10 cellular contexts compared by ENCODE assay signal in genomic region chr1:114508386-114508898, GRCh38. TPM values are rescaled to one million over a fixed set of nuclear protein-coding genes. Genes with fewer than 3 reads are reported as not detected.
DNase-seq lines count a peak whose midpoint lies in the region; ATAC-seq and TF ChIP-seq lines count a peak whose summit lies in the region.
"Had no signal": no experiment of that assay in that cellular context is flagged by ENCODE, and none has a peak within 500 bp of the region (broad histone marks: within the 10 kb centered on the region; RNA-seq: fewer than 3 reads in every experiment).

No MANE protein-coding gene starts in this region.

- CTCF ChIA-PET in activated CD4-positive, alpha-beta T cell treated with anti-CD3 and anti-CD28 coated beads for 36 hours (lab: Charles Lee) = no interaction called here

- H3K27ac Mint-ChIP-seq in activated CD4-positive, alpha-beta T cell treated with anti-CD3 and anti-CD28 coated beads for 36 hours = peak overlapping the region; percentile 74

- 39 to 61% (median 57%) methylated on average over 2 of the region's 2 CpGs for WGBS in psoas muscle, 3 donors

- H3K27ac ChIP-seq in SU-DHL-6 (ENCODE audit: low read depth, low read length) = no peak overlapping the region
- H3K27ac ChIP-seq in psoas muscle = no peak overlapping the region

- H3K9me2 ChIP-seq in SU-DHL-6 (replicated peaks; ENCODE audit: insufficient read depth, low read length) = no peaks in the 10 kb centered on the region

- no peaks in the 10 kb centered on the region for H3K27me3 Mint-ChIP-seq in activated CD4-positive, alpha-beta T cell treated with anti-CD3 and anti-CD28 coated beads for 36 hours

- no peaks in the 10 kb centered on the region for H3K9me3 ChIP-seq in SU-DHL-6 (ENCODE audit: insufficient read depth, low read length)
- no peaks in the 10 kb centered on the region for H3K9me3 ChIP-seq in psoas muscle

- peaks cover 50% of the 10 kb centered on the region for H3K4me1 ChIP-seq in psoas muscle

- H3F3A ChIP-seq in SU-DHL-6 (ENCODE audit: insufficient read depth) = peaks cover 12% of the 10 kb centered on the region

- peaks cover 72% of the 10 kb centered on the region for H3K79me2 ChIP-seq in SU-DHL-6 (ENCODE audit: insufficient read depth, low read length)

- H3K4me3 ChIP-seq in SU-DHL-6 (ENCODE audit: insufficient read depth, low read length, poor library complexity, severe bottlenecking) (peak overlapping the region; percentile 69), epithelial cell of proximal tubule (ENCODE audit: low read depth, low read length) (peak overlapping the region; percentile 14), psoas muscle (peak overlapping the region; percentile 93)

- H3K4me1 Mint-ChIP-seq in activated CD4-positive, alpha-beta T cell treated with anti-CD3 and anti-CD28 coated beads for 36 hours = peaks cover 65% of the 10 kb centered on the region

- peaks cover 41% of the 10 kb centered on the region for H3K36me3 Mint-ChIP-seq in activated CD4-positive, alpha-beta T cell treated with anti-CD3 and anti-CD28 coated beads for 36 hours (ENCODE audit: low read depth)

- peaks cover 32% of the 10 kb centered on the region for H4K20me1 ChIP-seq in SU-DHL-6 (ENCODE audit: low read depth, low read length)

- DNase-seq in activated CD4-positive, alpha-beta T cell treated with anti-CD3 and anti-CD28 coated beads for 36 hours = no peak
- DNase-seq in activated CD4-positive, alpha-beta T cell treated with anti-CD3 and anti-CD28 coated beads for 48 hours = no peak
- DNase-seq in epithelial cell of proximal tubule (ENCODE audit: low read depth) (no peak), psoas muscle (no peak), left colon (no peak), COLO668 (lab: John Stamatoyannopoulos, UW; ENCODE audit: unreplicated experiment) (no peak)
- DNase-seq in stimulated activated CD4-positive, alpha-beta T cell treated with anti-CD3 and anti-CD28 coated beads, Interleukin-2, amount 100 ng/mL, for 24 hours = no peak
- DNase-seq: effector CD4-positive, alpha-beta T cell; SHP77 had no signal

- ATAC-seq in activated CD4-positive, alpha-beta T cell treated with anti-CD3 and anti-CD28 coated beads for 36 hours = no peak
- ATAC-seq in psoas muscle (no peak), left colon (no peak)

- intact Hi-C loops in activated CD4-positive, alpha-beta T cell treated with anti-CD3 and anti-CD28 coated beads for 36 hours (cut with DNase I, micrococcal nuclease) = no loop called here
- intact Hi-C loops in psoas muscle (cut with DNase I) = no loop called here
- intact Hi-C loops in left colon (cut with DNase I, micrococcal nuclease) = no loop called here

- H3K9ac ChIP-seq in SU-DHL-6 (ENCODE audit: low read length) = peak overlapping the region; percentile 77

- H3K9me3 Mint-ChIP-seq in activated CD4-positive, alpha-beta T cell treated with anti-CD3 and anti-CD28 coated beads for 36 hours (ENCODE audit: low read depth) = no peaks in the 10 kb centered on the region

- POLR2A ChIA-PET in activated CD4-positive, alpha-beta T cell treated with anti-CD3 and anti-CD28 coated beads for 36 hours (lab: Charles Lee) = interaction anchor here (0.6 kb wide), 1 partner anchor 1117 kb away, joined by 7 read pairs; no protein-coding TSS in a partner anchor

- peak overlapping the region; percentile 94 for H3K4me2 ChIP-seq in SU-DHL-6 (ENCODE audit: low read depth, low read length, poor library complexity, severe bottlenecking)

- no peaks in the 10 kb centered on the region for H3K27me3 ChIP-seq in SU-DHL-6 (ENCODE audit: low read length)
- no peaks in the 10 kb centered on the region for H3K27me3 ChIP-seq in psoas muscle (ENCODE audit: insufficient read depth in 3 of 3, low read length in 2 of 3)

- H3K4me3 Mint-ChIP-seq in activated CD4-positive, alpha-beta T cell treated with anti-CD3 and anti-CD28 coated beads for 36 hours = peak overlapping the region; percentile 81

- no peak overlapping the region for H2AFZ ChIP-seq in SU-DHL-6 (ENCODE audit: low read depth, low read length, severe bottlenecking)

- H3K36me3 ChIP-seq in SU-DHL-6 (ENCODE audit: low read length) (peaks cover 18% of the 10 kb centered on the region; the same call in 1 of the 2 replicates), psoas muscle (ENCODE audit: insufficient read depth in 1 of 2, low read depth in 1 of 2) (peaks cover 0 to 4% of the 10 kb centered on the region in 2 donors)

- TF ChIP-seq CTCF in SU-DHL-6 (IDR thresholded peaks at IDR 0.05; ENCODE audit: insufficient read depth, low read length, poor library complexity, severe bottlenecking) (no peak), epithelial cell of proximal tubule (conservative IDR thresholded peaks at IDR 0.05; ENCODE audit: low read depth, low read length) (no peak), psoas muscle (IDR thresholded peaks at IDR 0.05) (no peak)

RNA-seq across cellular contexts. Expression of gene TRIM33, which starts 2.6 kb away (rescaled TPM):
- total RNA-seq in activated CD4-positive, alpha-beta T cell treated with anti-CD3 and anti-CD28 coated beads for 36 hours = 10 to 100 TPM; 32.5 to 41.6 TPM
- total RNA-seq in epithelial cell of proximal tubule = 15.3 and 18.5 TPM in 2 replicates
- total RNA-seq in psoas muscle = 10 to 100 TPM; 15.2 to 22.0 (median 20.6) TPM
- polyA plus RNA-seq in psoas muscle = 1 to 10 TPM; 4.6 to 7.2 (median 6.7) TPM
- total RNA-seq in left colon = 10 to 100 TPM; 28.6 to 31.0 TPM

Comparison
In these comparisons a context has a peak if more than half of its experiments do, and no peak if none do; other contexts are left out.
1. H3K4me3 ChIP-seq: peak in every context shown above with its lines; median percentile 93 in psoas muscle; 69 in SU-DHL-6; 14 in epithelial cell of proximal tubule.